Comparison of ENCODE assay signal across 31 cellular contexts in the genomic region with DNA sequence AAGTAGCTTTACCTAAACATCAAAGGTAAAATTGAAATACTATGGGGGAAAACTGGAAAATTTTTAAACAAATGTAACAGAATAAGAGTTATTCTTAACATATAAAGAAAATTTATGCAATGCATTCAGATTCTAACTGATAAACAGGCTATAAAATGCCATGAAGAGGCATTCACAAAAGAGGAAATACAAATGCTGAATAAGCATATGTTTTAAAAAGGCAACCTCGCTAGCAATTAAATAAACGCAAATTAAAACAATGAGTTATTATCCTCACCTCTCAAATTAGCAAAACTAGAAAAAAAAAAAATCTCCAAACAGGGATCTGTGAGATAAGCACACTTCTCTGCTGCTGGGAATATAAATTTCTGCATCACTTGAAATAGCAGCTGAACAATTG.
"Had no signal": no experiment of that assay in that cellular context is flagged by ENCODE, and none has a peak within 500 bp of the region (broad histone marks: within the 10 kb centered on the region; RNA-seq: fewer than 3 reads in every experiment).

No MANE protein-coding gene starts in this region.

- H3K36me3 ChIP-seq: neural progenitor cell, ovary, spleen, suprapubic skin, tibial artery, transverse colon, upper lobe of right lung, uterus had no signal

- H3K79me2 ChIP-seq: parathyroid adenoma had no signal

- H3K4me1 ChIP-seq: neural progenitor cell, parathyroid adenoma, psoas muscle, spleen, suprapubic skin, testis, transverse colon, upper lobe of right lung, uterus had no signal

- H3K9me3 Mint-ChIP-seq: nephron, type B pancreatic cell had no signal

- H3K4me1 Mint-ChIP-seq: natural killer cell; neural progenitor cell; stimulated activated memory B cell treated with anti-CD40 and anti-IgM and Interleukin-4, amounts not matched to agents 10 μg/mL and 1 μg/mL and 100 μg/mL, for 72 hours; stimulated activated naive CD8-positive, alpha-beta T cell treated with anti-CD3 and anti-CD28 coated beads, Interleukin-15, amount 100 ng/mL, for 72 hours had no signal

- H3K9ac ChIP-seq: neural progenitor cell, parathyroid adenoma had no signal

- H3K27me3 Mint-ChIP-seq: progenitor cell of endocrine pancreas; stimulated activated memory B cell treated with anti-CD40 and anti-IgM and Interleukin-4, amounts not matched to agents 10 μg/mL and 1 μg/mL and 100 μg/mL, for 72 hours; stimulated activated naive CD8-positive, alpha-beta T cell treated with anti-CD3 and anti-CD28 coated beads, Interleukin-15, amount 100 ng/mL, for 72 hours; type B pancreatic cell had no signal

- H3K27ac Mint-ChIP-seq: natural killer cell; nephron; neural progenitor cell; progenitor cell of endocrine pancreas; stimulated activated memory B cell treated with anti-CD40 and anti-IgM and Interleukin-4, amounts not matched to agents 10 μg/mL and 1 μg/mL and 100 μg/mL, for 72 hours; stimulated activated naive CD8-positive, alpha-beta T cell treated with anti-CD3 and anti-CD28 coated beads, Interleukin-15, amount 100 ng/mL, for 72 hours; type B pancreatic cell had no signal

- DNase-seq: natural killer cell; occipital lobe; ovary; posterior cingulate gyrus; psoas muscle; right cardiac atrium; spleen; stimulated activated CD4-positive, alpha-beta T cell treated with anti-CD3 and anti-CD28 coated beads, Interleukin-12 subunit alpha, Interleukin-12 subunit beta, amount 100 ng/mL, for 4 hours; stimulated activated CD4-positive, alpha-beta T cell treated with anti-CD3 and anti-CD28 coated beads, Interleukin-1b, Interleukin-23, amount 100 ng/mL, for 48 hours; stimulated activated CD4-positive, alpha-beta T cell treated with anti-CD3 and anti-CD28 coated beads, Interleukin-4, amount 100 ng/mL, for 1 hour; stimulated activated CD4-positive, alpha-beta T cell treated with anti-CD3 and anti-CD28 coated beads, Interleukin-4, amount 100 ng/mL, for 4 hours; stimulated activated CD8-positive, alpha-beta memory T cell treated with anti-CD3 and anti-CD28 coated beads, Interleukin-4, amount 100 ng/mL, for 48 hours; stimulated activated naive CD4-positive, alpha-beta T cell; stimulated activated naive CD8-positive, alpha-beta T cell treated with anti-CD3 and anti-CD28 coated beads, Interleukin-15, amount 100 ng/mL, for 72 hours; stimulated activated naive CD8-positive, alpha-beta T cell treated with anti-CD3 and anti-CD28 coated beads, Interleukin-15, Interleukin-2, amounts not matched to agents 100 U/mL and 50 U/mL, for 24 hours; substantia nigra; testis; tibial artery; transverse colon; upper lobe of right lung; uterus had no signal

- H3K4me3 Mint-ChIP-seq: natural killer cell; nephron; neural progenitor cell; stimulated activated memory B cell treated with anti-CD40 and anti-IgM and Interleukin-4, amounts not matched to agents 10 μg/mL and 1 μg/mL and 100 μg/mL, for 72 hours; stimulated activated naive CD8-positive, alpha-beta T cell treated with anti-CD3 and anti-CD28 coated beads, Interleukin-15, amount 100 ng/mL, for 72 hours; type B pancreatic cell had no signal

- H3K27me3 ChIP-seq: neural progenitor cell, ovary, spleen, suprapubic skin, testis, tibial artery, transverse colon, upper lobe of right lung, uterus had no signal

- H3K27ac ChIP-seq: neural progenitor cell, ovary, parathyroid adenoma, psoas muscle, skin epidermis, spleen, suprapubic skin, testis, tibial artery, transverse colon, upper lobe of right lung, uterus had no signal

- ATAC-seq: natural killer cell; psoas muscle; right cardiac atrium; sciatic nerve; stimulated activated memory B cell treated with anti-CD40 and anti-IgM and Interleukin-4, amounts not matched to agents 10 μg/mL and 1 μg/mL and 100 μg/mL, for 72 hours; stimulated activated naive CD8-positive, alpha-beta T cell treated with anti-CD3 and anti-CD28 coated beads, Interleukin-15, amount 100 ng/mL, for 72 hours; stimulated activated naive CD8-positive, alpha-beta T cell treated with anti-CD3 and anti-CD28 coated beads, Interleukin-15, Interleukin-2, amounts not matched to agents 100 U/mL and 50 U/mL, for 24 hours; upper lobe of right lung had no signal

- H3K36me3 Mint-ChIP-seq: natural killer cell; neural progenitor cell; stimulated activated memory B cell treated with anti-CD40 and anti-IgM and Interleukin-4, amounts not matched to agents 10 μg/mL and 1 μg/mL and 100 μg/mL, for 72 hours; type B pancreatic cell had no signal

- H2AFZ ChIP-seq: neural progenitor cell, parathyroid adenoma had no signal

- H3K4me3 ChIP-seq: neural progenitor cell, ovary, psoas muscle, skin epidermis, smooth muscle cell, spleen, suprapubic skin, testis, tibial artery, transverse colon, upper lobe of right lung, uterus had no signal

- H3K4me2 ChIP-seq: neural progenitor cell, smooth muscle cell had no signal

- H3K9me3 ChIP-seq: ovary, testis, upper lobe of right lung had no signal
